1 cellular context compared by ENCODE assay signal in the genomic region with DNA sequence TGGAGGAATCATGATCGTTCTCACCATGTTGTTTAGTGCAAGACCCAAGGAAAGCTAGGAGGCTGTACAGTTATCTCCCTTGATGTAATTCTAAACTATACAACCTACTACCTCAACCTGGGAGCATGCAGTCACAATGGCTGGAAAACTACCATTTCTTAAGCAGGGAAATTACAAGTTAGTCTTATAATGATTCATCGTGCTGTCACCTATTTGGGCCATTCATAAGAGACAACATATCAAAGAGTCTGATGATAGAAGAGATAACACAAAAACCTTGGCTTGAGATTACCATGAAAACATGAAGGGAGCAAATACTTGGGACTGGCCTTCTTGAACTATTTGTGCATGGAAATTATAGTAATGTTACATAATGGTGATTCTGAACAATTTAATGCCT.
TF ChIP-seq lines count a peak whose summit lies in the region.

No MANE protein-coding gene starts in this region.

TF ChIP-seq in SK-N-SH treated with all-trans-retinoic acid at 6 μM for 48 hours, 23 proteins besides CTCF, POLR2A, EP300 and RAD21 (continued from another document):
- TF ChIP-seq, protein P1, sequence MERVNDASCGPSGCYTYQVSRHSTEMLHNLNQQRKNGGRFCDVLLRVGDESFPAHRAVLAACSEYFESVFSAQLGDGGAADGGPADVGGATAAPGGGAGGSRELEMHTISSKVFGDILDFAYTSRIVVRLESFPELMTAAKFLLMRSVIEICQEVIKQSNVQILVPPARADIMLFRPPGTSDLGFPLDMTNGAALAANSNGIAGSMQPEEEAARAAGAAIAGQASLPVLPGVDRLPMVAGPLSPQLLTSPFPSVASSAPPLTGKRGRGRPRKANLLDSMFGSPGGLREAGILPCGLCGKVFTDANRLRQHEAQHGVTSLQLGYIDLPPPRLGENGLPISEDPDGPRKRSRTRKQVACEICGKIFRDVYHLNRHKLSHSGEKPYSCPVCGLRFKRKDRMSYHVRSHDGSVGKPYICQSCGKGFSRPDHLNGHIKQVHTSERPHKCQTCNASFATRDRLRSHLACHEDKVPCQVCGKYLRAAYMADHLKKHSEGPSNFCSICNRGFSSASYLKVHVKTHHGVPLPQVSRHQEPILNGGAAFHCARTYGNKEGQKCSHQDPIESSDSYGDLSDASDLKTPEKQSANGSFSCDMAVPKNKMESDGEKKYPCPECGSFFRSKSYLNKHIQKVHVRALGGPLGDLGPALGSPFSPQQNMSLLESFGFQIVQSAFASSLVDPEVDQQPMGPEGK (CRISPR knock-in tag; IDR thresholded peaks at IDR 0.05; ENCODE audit: borderline replicate concordance), result no peak
- no peak for TF ChIP-seq ARNTL (CRISPR knock-in tag; IDR thresholded peaks at IDR 0.05; ENCODE audit: borderline replicate concordance, low read depth)
- TF ChIP-seq TCF4 (CRISPR knock-in tag; IDR thresholded peaks at IDR 0.05; ENCODE audit: borderline replicate concordance), result no peak
- no peak for TF ChIP-seq ZNF565 (CRISPR knock-in tag; conservative IDR thresholded peaks at IDR 0.05; ENCODE audit: low read depth)
- TF ChIP-seq RARB (CRISPR knock-in tag; IDR thresholded peaks at IDR 0.05), result no peak
- no peak for TF ChIP-seq PPARA (CRISPR knock-in tag; IDR thresholded peaks at IDR 0.05; ENCODE audit: borderline replicate concordance)
